1 cellular context compared by ENCODE assay signal in genomic region chr12:13278249-13278787, GRCh38.
TF ChIP-seq lines count a peak whose summit lies in the region.

No MANE protein-coding gene starts in this region.

TF ChIP-seq in HepG2, 621 proteins besides CTCF, POLR2A, EP300 and RAD21 (continued from another document and continues in another):
- TF ChIP-seq CREM (IDR thresholded peaks at IDR 0.05) = no peak
- TF ChIP-seq CREM (CRISPR knock-in tag; IDR thresholded peaks at IDR 0.05) = no peak
- TF ChIP-seq ARID3A (IDR thresholded peaks at IDR 0.05; ENCODE audit: low read depth, low read length) = no peak
- TF ChIP-seq ZNF576 (CRISPR knock-in tag; IDR thresholded peaks at IDR 0.05) = peak; percentile 58; the same call in 1 of the 2 replicates
- TF ChIP-seq REST (IDR thresholded peaks at IDR 0.05; ENCODE audit: borderline replicate concordance in 1 of 2, low read depth in 1 of 2, low read length in 2 of 2) = no peak
- no peak for TF ChIP-seq RFXANK (CRISPR knock-in tag; IDR thresholded peaks at IDR 0.05)
- TF ChIP-seq STAT6 (CRISPR knock-in tag; IDR thresholded peaks at IDR 0.05; ENCODE audit: borderline replicate concordance) = no peak
- no peak for TF ChIP-seq CENPX (CRISPR knock-in tag; IDR thresholded peaks at IDR 0.05)
- no peak for TF ChIP-seq SP4 (CRISPR knock-in tag; IDR thresholded peaks at IDR 0.05)
- no peak for TF ChIP-seq PRPF4 (IDR thresholded peaks at IDR 0.05; ENCODE audit: low read depth, low read length, poor library complexity, severe bottlenecking)
- TF ChIP-seq CREB3 (CRISPR knock-in tag; IDR thresholded peaks at IDR 0.05) = no peak
- no peak for TF ChIP-seq ZNF777 (CRISPR knock-in tag; IDR thresholded peaks at IDR 0.05)
- TF ChIP-seq ZNF878 (CRISPR knock-in tag; IDR thresholded peaks at IDR 0.05) = no peak
- no peak for TF ChIP-seq ZNF12 (CRISPR knock-in tag; IDR thresholded peaks at IDR 0.05)
- no peak for TF ChIP-seq ZNF720 (CRISPR knock-in tag; IDR thresholded peaks at IDR 0.05)
- no peak for TF ChIP-seq ZMYM4 (CRISPR knock-in tag; IDR thresholded peaks at IDR 0.05)
- TF ChIP-seq GABPB1 (CRISPR knock-in tag; IDR thresholded peaks at IDR 0.05) = peak; percentile 40; the same call in 1 of the 2 replicates
- TF ChIP-seq ZNF142 (CRISPR knock-in tag; IDR thresholded peaks at IDR 0.05) = no peak
- no peak for TF ChIP-seq ZNF782 (CRISPR knock-in tag; IDR thresholded peaks at IDR 0.05; ENCODE audit: borderline replicate concordance)
- no peak for TF ChIP-seq PREB (CRISPR knock-in tag; IDR thresholded peaks at IDR 0.05)
- no peak for TF ChIP-seq TOE1 (CRISPR knock-in tag; IDR thresholded peaks at IDR 0.05)
- TF ChIP-seq ZFYVE20 (CRISPR knock-in tag; IDR thresholded peaks at IDR 0.05; ENCODE audit: borderline replicate concordance, low read depth) = no peak
- TF ChIP-seq ZNF546 (CRISPR knock-in tag; conservative IDR thresholded peaks at IDR 0.05) = no peak
- no peak for TF ChIP-seq ATF2 (CRISPR knock-in tag; IDR thresholded peaks at IDR 0.05)
- no peak for TF ChIP-seq ZNF563 (CRISPR knock-in tag; IDR thresholded peaks at IDR 0.05)
- no peak for TF ChIP-seq RNF219 (CRISPR knock-in tag; IDR thresholded peaks at IDR 0.05)
- no peak for TF ChIP-seq BRD4 (CRISPR knock-in tag; IDR thresholded peaks at IDR 0.05)
- TF ChIP-seq STAG1 (CRISPR knock-in tag; IDR thresholded peaks at IDR 0.05) = peak; percentile 65
- TF ChIP-seq IRF2 (CRISPR knock-in tag; IDR thresholded peaks at IDR 0.05) = no peak
- TF ChIP-seq NR2F2 (IDR thresholded peaks at IDR 0.05; ENCODE audit: borderline replicate concordance, low read depth) = no peak
- no peak for TF ChIP-seq ZNF326 (CRISPR knock-in tag; IDR thresholded peaks at IDR 0.05; ENCODE audit: borderline replicate concordance)
- no peak for TF ChIP-seq ZNF747 (CRISPR knock-in tag; IDR thresholded peaks at IDR 0.05; ENCODE audit: borderline replicate concordance)
